In genomic region chr16:88519938-88520653, GRCh38 we compare ENCODE assay signal across 14 cellular contexts. TPM values are rescaled to one million over a fixed set of nuclear protein-coding genes. Genes with fewer than 3 reads are reported as not detected.
A peak's percentile ranks its signal among the peaks of the same experiment; 100 is the strongest.
DNase-seq lines count a peak whose midpoint lies in the region; ATAC-seq and TF ChIP-seq lines count a peak whose summit lies in the region.
"Had no signal": no experiment of that assay in that cellular context is flagged by ENCODE, and none has a peak within 500 bp of the region (broad histone marks: within the 10 kb centered on the region; RNA-seq: fewer than 3 reads in every experiment).

No MANE protein-coding gene starts in this region.

- H3K4me1 ChIP-seq in IMR-90 (ENCODE audit: control insufficient read depth, insufficient read depth, low read length) (no peaks in the 10 kb centered on the region), neuronal stem cell (ENCODE audit: control insufficient read depth in 2 of 2, insufficient read depth in 1 of 2, low read depth in 1 of 2, low read length in 2 of 2) (peaks cover 7 to 10% of the 10 kb centered on the region in 2 donors)

- dilution Hi-C loops in IMR-90 (cut with HindIII; ENCODE audit: low sequenced_read_pairs, unreplicated experiment), result no loop called here

- H2BK120ac ChIP-seq in IMR-90 (ENCODE audit: low read depth, low read length) (no peak overlapping the region), neuronal stem cell (ENCODE audit: low read depth, low read length) (no peak overlapping the region)

- POLR2A ChIA-PET in activated naive CD8-positive, alpha-beta T cell treated with anti-CD3 and anti-CD28 coated beads, Interleukin-2, amount 10 ng/mL, durations not matched to agents 7 days and 5 days (lab: Charles Lee), result no interaction called here
- POLR2A ChIA-PET in IMR-90 (lab: Charles Lee; ENCODE audit: unreplicated experiment), result no interaction called here

- no peaks in the 10 kb centered on the region; the same call in 1 of the 2 replicates for H4K20me1 ChIP-seq in IMR-90 (ENCODE audit: insufficient read depth, low read length)

- no peaks in the 10 kb centered on the region for H3K27me3 ChIP-seq in IMR-90 (ENCODE audit: control insufficient read depth, insufficient read depth, low read length)
- H3K27me3 ChIP-seq in neuronal stem cell (ENCODE audit: control insufficient read depth in 3 of 3, insufficient read depth in 3 of 3, low read depth in 1 of 3, low read length in 3 of 3), result no peaks in the 10 kb centered on the region
- H3K27me3 ChIP-seq: BLaER1 treated with 17β-estradiol and CSF1 and Interleukin-3, amounts not matched to agents 10 nM and 100 nM had no signal

- no TSS peak for BruUV-seq in IMR-90 (replicated peaks; lab: Mats Ljungman, UMichigan)

- no peak overlapping the region for H2BK20ac ChIP-seq in IMR-90 (ENCODE audit: low read depth, low read length)

- peaks cover 13% of the 10 kb centered on the region for H3K9me3 Mint-ChIP-seq in activated naive CD8-positive, alpha-beta T cell treated with anti-CD3 and anti-CD28 coated beads, Interleukin-2, amount 10 ng/mL, durations not matched to agents 7 days and 5 days
- peaks cover 10% of the 10 kb centered on the region for H3K9me3 Mint-ChIP-seq in activated naive CD8-positive, alpha-beta T cell treated with anti-CD3 and anti-CD28 coated beads, Interleukin-2, amount 50 U/mL, for 24 hours
- H3K9me3 Mint-ChIP-seq: CD4-positive, CD25-positive, alpha-beta regulatory T cell had no signal

- no peak for DNase-seq in activated naive CD8-positive, alpha-beta T cell treated with anti-CD3 and anti-CD28 coated beads, Interleukin-2, amount 10 ng/mL, durations not matched to agents 7 days and 5 days
- no peak for DNase-seq in activated naive CD8-positive, alpha-beta T cell treated with anti-CD3 and anti-CD28 coated beads, Interleukin-2, amount 50 U/mL, for 24 hours
- no peak for DNase-seq in IMR-90
- no peak for DNase-seq in neuronal stem cell (ENCODE audit: low spot score)
- DNase-seq in SW 1271 (lab: John Stamatoyannopoulos, UW), result no peak
- DNase-seq in NCI-H345 treated with DMSO at 0.1 percent for 48 hours (lab: John Stamatoyannopoulos, UW; ENCODE audit: unreplicated experiment), result no peak
- DNase-seq: ACHN; Calu3; CD4-positive, CD25-positive, alpha-beta regulatory T cell; DMS 273 treated with DMSO at 0.1 percent for 48 hours; H7 had no signal

- H3K9me3 ChIP-seq in IMR-90 (ENCODE audit: control insufficient read depth, insufficient read depth, low read length) (no peaks in the 10 kb centered on the region; the same call in 1 of the 2 replicates), neuronal stem cell (replicated peaks in 1 of 2; ENCODE audit: control insufficient read depth in 2 of 2, insufficient read depth in 1 of 2, low read depth in 1 of 2, low read length in 2 of 2) (no peaks in the 10 kb centered on the region)

- H3K27ac ChIP-seq in IMR-90 (ENCODE audit: insufficient read depth, low read length), result no peak overlapping the region
- H3K27ac ChIP-seq in neuronal stem cell (replicated peaks; ENCODE audit: low read length), result no peak overlapping the region
- H3K27ac ChIP-seq: BLaER1 treated with 17β-estradiol and CSF1 and Interleukin-3, amounts not matched to agents 10 nM and 100 nM had no signal

- in situ Hi-C loops in IMR-90 (cut with MboI; ENCODE audit: low sequenced_read_pairs), result no loop called here

- H3K9ac ChIP-seq in IMR-90 (ENCODE audit: low read depth, low read length) (no peak overlapping the region), neuronal stem cell (ENCODE audit: low read depth, low read length, poor library complexity) (no peak overlapping the region)
- H3K9ac ChIP-seq: BLaER1 treated with 17β-estradiol and CSF1 and Interleukin-3, amounts not matched to agents 10 nM and 100 nM had no signal

- intact Hi-C loops in IMR-90 (cut with micrococcal nuclease), result no loop called here

- no peak overlapping the region for H2BK15ac ChIP-seq in IMR-90 (ENCODE audit: low read depth, low read length)
- H2BK15ac ChIP-seq in neuronal stem cell (ENCODE audit: low read length), result no peak overlapping the region

- H3K79me1 ChIP-seq in IMR-90 (ENCODE audit: low read depth in 1 of 2, low read length in 2 of 2), result no peaks in the 10 kb centered on the region
- peaks cover 2% of the 10 kb centered on the region for H3K79me1 ChIP-seq in neuronal stem cell (ENCODE audit: low read depth, low read length)

- no peak for TF ChIP-seq POLR2A in IMR-90 (IDR thresholded peaks at IDR 0.05; ENCODE audit: low read depth, low read length)

- H2BK5ac ChIP-seq in IMR-90 (ENCODE audit: low read depth, low read length, poor library complexity, severe bottlenecking), result peak overlapping the region; percentile 26
- no peak overlapping the region for H2BK5ac ChIP-seq in neuronal stem cell (ENCODE audit: low read length)

- ATAC-seq in activated naive CD8-positive, alpha-beta T cell treated with anti-CD3 and anti-CD28 coated beads, Interleukin-2, amount 10 ng/mL, durations not matched to agents 7 days and 5 days (ENCODE audit: low read depth), result no peak
- ATAC-seq in activated naive CD8-positive, alpha-beta T cell treated with anti-CD3 and anti-CD28 coated beads, Interleukin-2, amount 50 U/mL, for 24 hours, result no peak
- ATAC-seq in IMR-90 (ENCODE audit: low read depth) (no peak), GM18498 (IDR thresholded peaks at IDR 0.05; ENCODE audit: unreplicated experiment) (no peak)
- ATAC-seq: GM23338 had no signal

- H4K91ac ChIP-seq in IMR-90 (ENCODE audit: insufficient read depth, low read depth, low read length) (no peak overlapping the region), neuronal stem cell (ENCODE audit: low read depth, low read length, poor library complexity) (no peak overlapping the region)

- H3K4me2 ChIP-seq in IMR-90 (ENCODE audit: low read depth, low read length) (no peak overlapping the region), neuronal stem cell (ENCODE audit: insufficient read depth, low read length, poor library complexity, severe bottlenecking) (no peak overlapping the region)
- H3K4me2 ChIP-seq: BLaER1 treated with 17β-estradiol and CSF1 and Interleukin-3, amounts not matched to agents 10 nM and 100 nM; GM23338 had no signal

- no peak for TF ChIP-seq RAD21 in IMR-90 (IDR thresholded peaks at IDR 0.05; ENCODE audit: low read length)

- H4K8ac ChIP-seq in IMR-90 (ENCODE audit: low read depth in 2 of 2, low read length in 2 of 2) (no peak overlapping the region), neuronal stem cell (ENCODE audit: low read depth, low read length) (peak overlapping the region; percentile 17)

- H3K56ac ChIP-seq in IMR-90 (ENCODE audit: extremely low read depth, insufficient read depth, low read length), result no peak overlapping the region

- H3K4me3 Mint-ChIP-seq in activated naive CD8-positive, alpha-beta T cell treated with anti-CD3 and anti-CD28 coated beads, Interleukin-2, amount 10 ng/mL, durations not matched to agents 7 days and 5 days, result no peak overlapping the region
- no peak overlapping the region for H3K4me3 Mint-ChIP-seq in activated naive CD8-positive, alpha-beta T cell treated with anti-CD3 and anti-CD28 coated beads, Interleukin-2, amount 50 U/mL, for 24 hours
- H3K4me3 Mint-ChIP-seq: CD4-positive, CD25-positive, alpha-beta regulatory T cell; GM23338 had no signal

- no peaks in the 10 kb centered on the region for H3K9me1 ChIP-seq in IMR-90 (ENCODE audit: insufficient read depth, low read length)

- H3K27ac Mint-ChIP-seq in activated naive CD8-positive, alpha-beta T cell treated with anti-CD3 and anti-CD28 coated beads, Interleukin-2, amount 10 ng/mL, durations not matched to agents 7 days and 5 days, result peak overlapping the region; percentile 62
- no peak overlapping the region for H3K27ac Mint-ChIP-seq in activated naive CD8-positive, alpha-beta T cell treated with anti-CD3 and anti-CD28 coated beads, Interleukin-2, amount 50 U/mL, for 24 hours
- H3K27ac Mint-ChIP-seq: CD4-positive, CD25-positive, alpha-beta regulatory T cell; GM23338 had no signal

- H3K4me3 ChIP-seq in IMR-90 (ENCODE audit: insufficient read depth, low read depth, low read length) (no peak overlapping the region), neuronal stem cell (ENCODE audit: low read length in 2 of 2) (no peak overlapping the region)
- H3K4me3 ChIP-seq: BLaER1 treated with 17β-estradiol and CSF1 and Interleukin-3, amounts not matched to agents 10 nM and 100 nM; GM23338 had no signal

- CTCF ChIA-PET in IMR-90 (lab: Yijun Ruan, JAX), result no interaction called here

- TF ChIP-seq CTCF in IMR-90 (conservative IDR thresholded peaks at IDR 0.05; ENCODE audit: low read depth, low read length), result no peak

- H3K14ac ChIP-seq in IMR-90 (replicated peaks; ENCODE audit: low read depth, low read length), result no peak overlapping the region
- H3K14ac ChIP-seq in neuronal stem cell (ENCODE audit: low read length), result no peak overlapping the region

- no peaks in the 10 kb centered on the region for H3K27me3 Mint-ChIP-seq in activated naive CD8-positive, alpha-beta T cell treated with anti-CD3 and anti-CD28 coated beads, Interleukin-2, amount 10 ng/mL, durations not matched to agents 7 days and 5 days
- H3K27me3 Mint-ChIP-seq in activated naive CD8-positive, alpha-beta T cell treated with anti-CD3 and anti-CD28 coated beads, Interleukin-2, amount 50 U/mL, for 24 hours, result no peaks in the 10 kb centered on the region
- H3K27me3 Mint-ChIP-seq: CD4-positive, CD25-positive, alpha-beta regulatory T cell had no signal

- H3K4me1 Mint-ChIP-seq in activated naive CD8-positive, alpha-beta T cell treated with anti-CD3 and anti-CD28 coated beads, Interleukin-2, amount 10 ng/mL, durations not matched to agents 7 days and 5 days, result no peaks in the 10 kb centered on the region
- H3K4me1 Mint-ChIP-seq in activated naive CD8-positive, alpha-beta T cell treated with anti-CD3 and anti-CD28 coated beads, Interleukin-2, amount 50 U/mL, for 24 hours, result no peaks in the 10 kb centered on the region

- H2AK5ac ChIP-seq in IMR-90 (ENCODE audit: low read depth, low read length) (no peak overlapping the region), neuronal stem cell (ENCODE audit: low read depth, low read length) (no peak overlapping the region)

- 94% methylated on average over 3 of the region's 3 CpGs; no CpG with 5 or more reads in 1 of the 2 experiments for WGBS in IMR-90 (ENCODE audit: extremely low coverage in 2 of 2, insufficient read length in 1 of 2), 2 experiments
- 100% methylated on average over 1 of the region's 3 CpGs; no CpG with 5 or more reads in 1 of the 2 donors for WGBS in neuronal stem cell (ENCODE audit: extremely low coverage in 2 of 2, insufficient read length in 2 of 2, insufficient replicate concordance in 1 of 2), 2 donors

- H2BK12ac ChIP-seq in neuronal stem cell (ENCODE audit: low read length), result no peak overlapping the region

- H2AFZ ChIP-seq in IMR-90 (replicated peaks; ENCODE audit: low read length, poor library complexity) (no peak overlapping the region), neuronal stem cell (ENCODE audit: low read length) (no peak overlapping the region)
- H2AFZ ChIP-seq: GM23338 had no signal

- no peak overlapping the region for H3K23ac ChIP-seq in IMR-90 (ENCODE audit: low read depth, low read length)
- H3K23ac ChIP-seq in neuronal stem cell (ENCODE audit: low read depth, low read length, poor library complexity), result no peak overlapping the region

- no peak overlapping the region for H4K5ac ChIP-seq in IMR-90 (ENCODE audit: low read depth, low read length)

- H2AK9ac ChIP-seq in IMR-90 (replicated peaks; ENCODE audit: low read depth, low read length, poor library complexity), result no peak overlapping the region

- no peaks in the 10 kb centered on the region for H3K36me3 ChIP-seq in IMR-90 (ENCODE audit: control insufficient read depth, insufficient read depth, low read length)
- no peaks in the 10 kb centered on the region for H3K36me3 ChIP-seq in neuronal stem cell (replicated peaks in 1 of 2; ENCODE audit: control insufficient read depth in 2 of 2, insufficient read depth in 2 of 2, low read length in 2 of 2)

- peaks cover 17% of the 10 kb centered on the region for H3K36me3 Mint-ChIP-seq in activated naive CD8-positive, alpha-beta T cell treated with anti-CD3 and anti-CD28 coated beads, Interleukin-2, amount 10 ng/mL, durations not matched to agents 7 days and 5 days
- H3K36me3 Mint-ChIP-seq in activated naive CD8-positive, alpha-beta T cell treated with anti-CD3 and anti-CD28 coated beads, Interleukin-2, amount 50 U/mL, for 24 hours (ENCODE audit: low read depth), result peaks cover 6% of the 10 kb centered on the region

- H3K4ac ChIP-seq in IMR-90 (ENCODE audit: low read depth, low read length) (no peak overlapping the region), neuronal stem cell (ENCODE audit: low read length) (no peak overlapping the region)

- H3K18ac ChIP-seq in IMR-90 (ENCODE audit: low read depth, low read length) (no peak overlapping the region), neuronal stem cell (ENCODE audit: low read length) (no peak overlapping the region)

RNA-seq across cellular contexts. Expression of gene ZC3H18, which starts 50.1 kb away (rescaled TPM):
- 10 to 100 TPM; 83.4 to 88.7 TPM for total RNA-seq in activated naive CD8-positive, alpha-beta T cell treated with anti-CD3 and anti-CD28 coated beads, Interleukin-2, amount 10 ng/mL, durations not matched to agents 7 days and 5 days
- total RNA-seq in IMR-90 (2012; rRNA removed), result 3.4 and 4.2 TPM in 2 replicates
- 21.3 and 22.7 TPM in 2 replicates for polyA plus RNA-seq in IMR-90 (2012; rRNA removed)
- polyA plus RNA-seq in IMR-90 (2012; cell fraction: cytosol; rRNA removed), result 15.4 and 23.2 TPM in 2 replicates
- polyA plus RNA-seq in IMR-90 (2012; cell fraction: nucleus; rRNA removed; ENCODE audit: low replicate concordance), result 64.2 and 65.2 TPM in 2 replicates
- polyA plus RNA-seq in neuronal stem cell (2013, experiment 1 of 2), result 48.7 TPM
- 49.9 TPM for polyA plus RNA-seq in neuronal stem cell (2013, experiment 2 of 2)

Comparison
In these comparisons a context has a peak if more than half of its experiments do, and no peak if none do; other contexts are left out.
1. RNA of gene ZC3H18, which starts 50.1 kb away (total RNA-seq): 83.4 to 88.7 TPM in activated naive CD8-positive, alpha-beta T cell treated with anti-CD3 and anti-CD28 coated beads, Interleukin-2, amount 10 ng/mL, durations not matched to agents 7 days and 5 days; 3.4 to 4.2 TPM in IMR-90; every median in the first group is over 10 times any median in the second.